Comparison of ENCODE assay signal across 1 cellular context in the genomic region with DNA sequence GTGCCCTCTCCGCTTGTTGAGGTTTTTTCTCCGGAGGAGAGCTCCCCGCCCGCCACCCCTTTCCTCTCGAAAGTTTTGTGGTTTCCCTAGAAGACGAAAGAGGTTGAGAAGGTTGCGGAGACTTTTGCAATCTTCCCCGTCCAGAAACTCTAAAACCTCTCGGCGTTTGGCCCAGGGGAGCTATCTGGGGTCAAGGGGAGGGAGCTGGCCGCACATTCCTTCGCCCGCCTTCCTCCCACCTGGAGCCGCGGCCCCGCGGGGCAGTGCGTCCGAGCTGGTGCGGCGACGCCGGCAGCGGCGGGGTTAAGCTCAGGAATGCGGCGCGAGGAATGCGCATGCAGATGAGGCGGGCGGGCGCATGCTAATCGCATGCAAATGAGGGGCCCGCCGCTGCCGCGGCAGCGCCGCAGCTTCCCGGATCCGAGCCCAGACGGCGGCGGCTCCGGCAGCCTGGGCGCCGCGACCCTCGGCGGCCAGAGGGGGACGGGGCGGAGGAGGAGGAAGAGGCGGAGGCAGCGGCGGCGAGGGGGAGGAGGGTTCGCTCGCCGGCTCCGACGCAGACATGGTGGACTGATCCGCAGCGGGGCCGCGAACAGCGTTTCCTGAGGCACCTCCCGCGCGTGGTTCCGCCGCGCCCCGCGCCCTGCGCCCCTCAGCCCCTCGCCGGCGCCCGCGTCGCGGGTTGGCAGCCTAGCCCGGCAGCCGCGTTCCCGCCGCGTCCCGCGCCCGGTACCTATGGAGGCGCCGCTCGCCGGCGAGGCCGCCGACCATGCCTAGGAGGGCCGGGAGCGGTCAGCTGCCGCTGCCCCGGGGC.
A peak's percentile ranks its signal among the peaks of the same experiment; 100 is the strongest.
TF ChIP-seq lines count a peak whose summit lies in the region.

WWC2 (plus strand) TSS at position 535 of the 814 bp plus-strand sequence; CDS start at position 770, 235 bp downstream.

TF ChIP-seq in K562, 482 proteins besides CTCF, POLR2A, EP300 and RAD21 (continued from another document):
- TF ChIP-seq, protein P1, sequence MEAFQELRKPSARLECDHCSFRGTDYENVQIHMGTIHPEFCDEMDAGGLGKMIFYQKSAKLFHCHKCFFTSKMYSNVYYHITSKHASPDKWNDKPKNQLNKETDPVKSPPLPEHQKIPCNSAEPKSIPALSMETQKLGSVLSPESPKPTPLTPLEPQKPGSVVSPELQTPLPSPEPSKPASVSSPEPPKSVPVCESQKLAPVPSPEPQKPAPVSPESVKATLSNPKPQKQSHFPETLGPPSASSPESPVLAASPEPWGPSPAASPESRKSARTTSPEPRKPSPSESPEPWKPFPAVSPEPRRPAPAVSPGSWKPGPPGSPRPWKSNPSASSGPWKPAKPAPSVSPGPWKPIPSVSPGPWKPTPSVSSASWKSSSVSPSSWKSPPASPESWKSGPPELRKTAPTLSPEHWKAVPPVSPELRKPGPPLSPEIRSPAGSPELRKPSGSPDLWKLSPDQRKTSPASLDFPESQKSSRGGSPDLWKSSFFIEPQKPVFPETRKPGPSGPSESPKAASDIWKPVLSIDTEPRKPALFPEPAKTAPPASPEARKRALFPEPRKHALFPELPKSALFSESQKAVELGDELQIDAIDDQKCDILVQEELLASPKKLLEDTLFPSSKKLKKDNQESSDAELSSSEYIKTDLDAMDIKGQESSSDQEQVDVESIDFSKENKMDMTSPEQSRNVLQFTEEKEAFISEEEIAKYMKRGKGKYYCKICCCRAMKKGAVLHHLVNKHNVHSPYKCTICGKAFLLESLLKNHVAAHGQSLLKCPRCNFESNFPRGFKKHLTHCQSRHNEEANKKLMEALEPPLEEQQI (IDR thresholded peaks at IDR 0.05) = no peak
- TF ChIP-seq IFI16 (CRISPR knock-in tag; IDR thresholded peaks at IDR 0.05) (no peak), EP400 (IDR thresholded peaks at IDR 0.05) (peak; percentile 50; the same call in 1 of the 2 replicates), ZBTB12 (CRISPR knock-in tag; IDR thresholded peaks at IDR 0.05) (0 out of 2 replicates have a peak, but pooled peaks have one; percentile 15), NFATC3 (IDR thresholded peaks at IDR 0.05) (no peak)
- TF ChIP-seq, protein P2, sequence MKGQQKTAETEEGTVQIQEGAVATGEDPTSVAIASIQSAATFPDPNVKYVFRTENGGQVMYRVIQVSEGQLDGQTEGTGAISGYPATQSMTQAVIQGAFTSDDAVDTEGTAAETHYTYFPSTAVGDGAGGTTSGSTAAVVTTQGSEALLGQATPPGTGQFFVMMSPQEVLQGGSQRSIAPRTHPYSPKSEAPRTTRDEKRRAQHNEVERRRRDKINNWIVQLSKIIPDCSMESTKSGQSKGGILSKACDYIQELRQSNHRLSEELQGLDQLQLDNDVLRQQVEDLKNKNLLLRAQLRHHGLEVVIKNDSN (CRISPR knock-in tag; IDR thresholded peaks at IDR 0.05) = no peak
- TF ChIP-seq, protein P3, sequence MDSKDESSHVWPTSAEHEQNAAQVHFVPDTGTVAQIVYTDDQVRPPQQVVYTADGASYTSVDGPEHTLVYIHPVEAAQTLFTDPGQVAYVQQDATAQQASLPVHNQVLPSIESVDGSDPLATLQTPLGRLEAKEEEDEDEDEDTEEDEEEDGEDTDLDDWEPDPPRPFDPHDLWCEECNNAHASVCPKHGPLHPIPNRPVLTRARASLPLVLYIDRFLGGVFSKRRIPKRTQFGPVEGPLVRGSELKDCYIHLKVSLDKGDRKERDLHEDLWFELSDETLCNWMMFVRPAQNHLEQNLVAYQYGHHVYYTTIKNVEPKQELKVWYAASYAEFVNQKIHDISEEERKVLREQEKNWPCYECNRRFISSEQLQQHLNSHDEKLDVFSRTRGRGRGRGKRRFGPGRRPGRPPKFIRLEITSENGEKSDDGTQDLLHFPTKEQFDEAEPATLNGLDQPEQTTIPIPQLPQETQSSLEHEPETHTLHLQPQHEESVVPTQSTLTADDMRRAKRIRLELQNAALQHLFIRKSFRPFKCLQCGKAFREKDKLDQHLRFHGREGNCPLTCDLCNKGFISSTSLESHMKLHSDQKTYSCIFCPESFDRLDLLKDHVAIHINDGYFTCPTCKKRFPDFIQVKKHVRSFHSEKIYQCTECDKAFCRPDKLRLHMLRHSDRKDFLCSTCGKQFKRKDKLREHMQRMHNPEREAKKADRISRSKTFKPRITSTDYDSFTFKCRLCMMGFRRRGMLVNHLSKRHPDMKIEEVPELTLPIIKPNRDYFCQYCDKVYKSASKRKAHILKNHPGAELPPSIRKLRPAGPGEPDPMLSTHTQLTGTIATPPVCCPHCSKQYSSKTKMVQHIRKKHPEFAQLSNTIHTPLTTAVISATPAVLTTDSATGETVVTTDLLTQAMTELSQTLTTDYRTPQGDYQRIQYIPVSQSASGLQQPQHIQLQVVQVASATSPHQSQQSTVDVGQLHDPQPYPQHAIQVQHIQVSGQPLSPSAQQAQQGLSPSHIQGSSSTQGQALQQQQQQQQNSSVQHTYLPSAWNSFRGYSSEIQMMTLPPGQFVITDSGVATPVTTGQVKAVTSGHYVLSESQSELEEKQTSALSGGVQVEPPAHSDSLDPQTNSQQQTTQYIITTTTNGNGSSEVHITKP (IDR thresholded peaks at IDR 0.05; ENCODE audit: partially characterized antibody) = peak; percentile 30
- TF ChIP-seq, protein P4, sequence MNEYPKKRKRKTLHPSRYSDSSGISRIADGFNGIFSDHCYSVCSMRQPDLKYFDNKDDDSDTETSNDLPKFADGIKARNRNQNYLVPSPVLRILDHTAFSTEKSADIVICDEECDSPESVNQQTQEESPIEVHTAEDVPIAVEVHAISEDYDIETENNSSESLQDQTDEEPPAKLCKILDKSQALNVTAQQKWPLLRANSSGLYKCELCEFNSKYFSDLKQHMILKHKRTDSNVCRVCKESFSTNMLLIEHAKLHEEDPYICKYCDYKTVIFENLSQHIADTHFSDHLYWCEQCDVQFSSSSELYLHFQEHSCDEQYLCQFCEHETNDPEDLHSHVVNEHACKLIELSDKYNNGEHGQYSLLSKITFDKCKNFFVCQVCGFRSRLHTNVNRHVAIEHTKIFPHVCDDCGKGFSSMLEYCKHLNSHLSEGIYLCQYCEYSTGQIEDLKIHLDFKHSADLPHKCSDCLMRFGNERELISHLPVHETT (CRISPR knock-in tag; conservative IDR thresholded peaks at IDR 0.05 in 1 of 2, IDR thresholded peaks at IDR 0.05 in 1 of 2) = peak in 1 of 2 experiments; percentile 80; a peak in 2 of 4 replicates
TF ChIP-seq in K562: peak in this region for 104.
